In genomic region chr6:140047321-140047720, GRCh38 we compare ENCODE assay signal across 10 cellular contexts.
"Had no signal": no experiment of that assay in that cellular context is flagged by ENCODE, and none has a peak within 500 bp of the region (broad histone marks: within the 10 kb centered on the region; RNA-seq: fewer than 3 reads in every experiment).

No MANE protein-coding gene starts in this region.

- ATAC-seq: HepG2 had no signal

- H3K27ac Mint-ChIP-seq: HFFc6, IgD-negative memory B cell had no signal

- H3K9ac ChIP-seq: KMS-11 had no signal

- H3K36me3 Mint-ChIP-seq: IgD-negative memory B cell had no signal

- H3K27ac ChIP-seq: HL-60, KMS-11 had no signal

- H3K9me3 Mint-ChIP-seq: IgD-negative memory B cell had no signal

- DNase-seq: GOT3, H7, HCEC 1CT, HFFc6, Karpas-422, KBM-7 had no signal

- H3K4me3 Mint-ChIP-seq: HFFc6, IgD-negative memory B cell had no signal

- H3K4me2 ChIP-seq: KMS-11 had no signal
